In the genomic region with DNA sequence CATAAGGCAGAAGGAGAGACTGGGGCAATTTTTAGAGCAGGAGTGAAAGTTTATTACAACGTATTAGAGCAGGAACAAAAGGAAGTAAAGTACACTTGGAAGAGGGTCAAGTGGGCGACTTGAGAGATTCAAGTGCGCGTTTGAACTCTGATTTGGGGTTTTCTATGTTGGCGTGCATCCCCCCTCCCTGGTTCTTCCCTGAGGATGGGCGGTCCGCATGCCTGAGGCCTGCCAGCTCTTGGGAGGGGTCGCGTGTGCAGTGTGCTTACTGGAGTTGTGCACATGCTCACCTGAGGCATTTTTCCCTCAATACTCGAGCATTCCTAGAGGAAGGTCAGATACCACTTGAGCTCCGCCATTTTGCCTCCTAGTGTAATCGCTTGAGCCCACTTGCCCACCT, we compare ENCODE assay signal across 10 cellular contexts. TPM values are rescaled to one million over a fixed set of nuclear protein-coding genes. Genes with fewer than 3 reads are reported as not detected.
A peak's percentile ranks its signal among the peaks of the same experiment; 100 is the strongest.
DNase-seq lines count a peak whose midpoint lies in the region; ATAC-seq and TF ChIP-seq lines count a peak whose summit lies in the region.
"Had no signal": no experiment of that assay in that cellular context is flagged by ENCODE, and none has a peak within 500 bp of the region (broad histone marks: within the 10 kb centered on the region; RNA-seq: fewer than 3 reads in every experiment).

No MANE protein-coding gene starts in this region.

- peaks cover 44% of the 10 kb centered on the region for H3K4me1 Mint-ChIP-seq in activated CD4-positive, alpha-beta memory T cell treated with anti-CD3 and anti-CD28 coated beads, Interleukin-2, amount 10 ng/mL, durations not matched to agents 7 days and 5 days
- H3K4me1 Mint-ChIP-seq in memory B cell: peaks cover 18% of the 10 kb centered on the region

- H3K4me1 ChIP-seq in left ventricle myocardium inferior (peaks cover 49% of the 10 kb centered on the region), vagina (peaks cover 27% of the 10 kb centered on the region)

- DNase-seq in left ventricle myocardium inferior (no peak), left ventricle myocardium superior (no peak), memory B cell (ENCODE audit: low spot score in 2 of 2) (no peak), vagina (ENCODE audit: extremely low spot score in 2 of 2) (no peak), EL (no peak)
- DNase-seq in activated CD4-positive, alpha-beta memory T cell treated with anti-CD3 and anti-CD28 coated beads, Interleukin-2, amount 10 ng/mL, durations not matched to agents 7 days and 5 days: no peak
- DNase-seq: activated CD8-positive, alpha-beta memory T cell treated with anti-CD3 and anti-CD28 coated beads for 24 hours; NCI-H1105 treated with DMSO at 0.1 percent for 48 hours had no signal

- TF ChIP-seq POLR2A in vagina (IDR thresholded peaks at IDR 0.05): no peak

- no peaks in the 10 kb centered on the region for H3K9me3 ChIP-seq in left ventricle myocardium inferior (replicated peaks)
- no peaks in the 10 kb centered on the region for H3K9me3 ChIP-seq in vagina

- H3K27ac ChIP-seq in left ventricle myocardium inferior (replicated peaks): peak overlapping the region; percentile 92
- H3K27ac ChIP-seq in vagina: peak overlapping the region; percentile 79

- H3K4me3 Mint-ChIP-seq in activated CD4-positive, alpha-beta memory T cell treated with anti-CD3 and anti-CD28 coated beads, Interleukin-2, amount 10 ng/mL, durations not matched to agents 7 days and 5 days: peak overlapping the region; percentile 80
- peak overlapping the region; percentile 75 for H3K4me3 Mint-ChIP-seq in memory B cell

- H3K27me3 ChIP-seq in left ventricle myocardium inferior (ENCODE audit: low read depth) (no peaks in the 10 kb centered on the region), vagina (no peaks in the 10 kb centered on the region)

- no peaks in the 10 kb centered on the region for H3K9me3 Mint-ChIP-seq in activated CD4-positive, alpha-beta memory T cell treated with anti-CD3 and anti-CD28 coated beads, Interleukin-2, amount 10 ng/mL, durations not matched to agents 7 days and 5 days
- H3K9me3 Mint-ChIP-seq in memory B cell: no peaks in the 10 kb centered on the region

- peak overlapping the region; percentile 77 for H3K4me3 ChIP-seq in left ventricle myocardium inferior
- H3K4me3 ChIP-seq in vagina: peak overlapping the region in 1 of 2 donors; percentile 74

- CTCF ChIA-PET in activated CD4-positive, alpha-beta memory T cell treated with anti-CD3 and anti-CD28 coated beads, Interleukin-2, amount 10 ng/mL, durations not matched to agents 7 days and 5 days (lab: Charles Lee): interaction anchor here (0.5 to 4.0 kb wide), 21 partner anchors 10 to 307 kb away, joined by 3 to 48 read pairs (median 5); partner anchors contain the start of genes CHAC1, CHP1, DLL4 and EXD1

- TF ChIP-seq CTCF in left ventricle myocardium inferior (IDR thresholded peaks at IDR 0.05; ENCODE audit: borderline replicate concordance): no peak
- no peak for TF ChIP-seq CTCF in vagina (IDR thresholded peaks at IDR 0.05)

- ATAC-seq in left ventricle myocardium superior (no peak), memory B cell (ENCODE audit: low read depth) (no peak), HG03097 (IDR thresholded peaks at IDR 0.05; ENCODE audit: low FRiP score, unreplicated experiment) (no peak), GM21381 (IDR thresholded peaks at IDR 0.05; ENCODE audit: unreplicated experiment) (no peak)

- no peak overlapping the region for H3K27ac Mint-ChIP-seq in activated CD4-positive, alpha-beta memory T cell treated with anti-CD3 and anti-CD28 coated beads, Interleukin-2, amount 10 ng/mL, durations not matched to agents 7 days and 5 days
- peak overlapping the region; percentile 63 for H3K27ac Mint-ChIP-seq in memory B cell

- H3K36me3 Mint-ChIP-seq in activated CD4-positive, alpha-beta memory T cell treated with anti-CD3 and anti-CD28 coated beads, Interleukin-2, amount 10 ng/mL, durations not matched to agents 7 days and 5 days (ENCODE audit: low read depth): no peaks in the 10 kb centered on the region
- H3K36me3 Mint-ChIP-seq in memory B cell: no peaks in the 10 kb centered on the region

- H3K27me3 Mint-ChIP-seq in activated CD4-positive, alpha-beta memory T cell treated with anti-CD3 and anti-CD28 coated beads, Interleukin-2, amount 10 ng/mL, durations not matched to agents 7 days and 5 days: peaks cover 4% of the 10 kb centered on the region
- H3K27me3 Mint-ChIP-seq in memory B cell: peaks cover 1% of the 10 kb centered on the region

- POLR2A ChIA-PET in activated CD4-positive, alpha-beta memory T cell treated with anti-CD3 and anti-CD28 coated beads, Interleukin-2, amount 10 ng/mL, durations not matched to agents 7 days and 5 days (lab: Charles Lee): interaction anchor here (0.7 to 3.1 kb wide), 8 partner anchors 10 to 390 kb away, joined by 3 to 50 read pairs (median 5); partner anchors contain the start of genes CHAC1, NUSAP1, OIP5 and VPS18

- no peaks in the 10 kb centered on the region for H3K36me3 ChIP-seq in left ventricle myocardium inferior
- no peaks in the 10 kb centered on the region for H3K36me3 ChIP-seq in vagina

- intact Hi-C loops in left ventricle myocardium inferior (cut with micrococcal nuclease): loop anchor here (5.0 kb wide), 1 partner anchor 36 kb away; no protein-coding TSS in a partner anchor
- intact Hi-C loops in left ventricle myocardium superior (cut with micrococcal nuclease): no loop called here
- intact Hi-C loops in vagina (cut with DNase I): loop anchor here (5.0 to 10.0 kb wide), 2 partner anchors 41 to 72 kb away; no protein-coding TSS in a partner anchor

RNA-seq across cellular contexts. Expression of gene CHAC1, which starts 10.4 kb away (rescaled TPM):
- total RNA-seq in left ventricle myocardium inferior: 1.3 TPM
- 2.2 TPM for total RNA-seq in left ventricle myocardium superior
- total RNA-seq in activated CD4-positive, alpha-beta memory T cell treated with anti-CD3 and anti-CD28 coated beads, Interleukin-2, amount 10 ng/mL, durations not matched to agents 7 days and 5 days: 10 to 100 TPM; 20.3 to 22.0 TPM
- 25.3 TPM for total RNA-seq in vagina

RNA-seq across cellular contexts. Expression of gene DLL4, which starts 13.7 kb away (rescaled TPM):
- total RNA-seq in left ventricle myocardium inferior: 11.1 TPM
- total RNA-seq in left ventricle myocardium superior: 11.6 TPM
- total RNA-seq in activated CD4-positive, alpha-beta memory T cell treated with anti-CD3 and anti-CD28 coated beads, Interleukin-2, amount 10 ng/mL, durations not matched to agents 7 days and 5 days: not detected
- 20.9 TPM for total RNA-seq in vagina

RNA-seq across cellular contexts. Expression of gene VPS18, which starts 48.6 kb away (rescaled TPM):
- total RNA-seq in left ventricle myocardium inferior (21.3 TPM), left ventricle myocardium superior (22.7 TPM), vagina (21.4 TPM)
- total RNA-seq in activated CD4-positive, alpha-beta memory T cell treated with anti-CD3 and anti-CD28 coated beads, Interleukin-2, amount 10 ng/mL, durations not matched to agents 7 days and 5 days: 10 to 100 TPM; 16.3 to 17.1 TPM

Comparison
In these comparisons a context has a peak if more than half of its experiments do, and no peak if none do; other contexts are left out.
1. RNA of gene DLL4, which starts 13.7 kb away (total RNA-seq): 20.9 TPM in vagina (single experiment), 11.6 TPM in left ventricle myocardium superior (single experiment) and 11.1 TPM in left ventricle myocardium inferior (single experiment); not detected in activated CD4-positive, alpha-beta memory T cell treated with anti-CD3 and anti-CD28 coated beads, Interleukin-2, amount 10 ng/mL, durations not matched to agents 7 days and 5 days; every median in the first group is over 10 times any median in the second.